8 cellular contexts compared by ENCODE assay signal in genomic region chr2:234544659-234545611, GRCh38. TPM values are rescaled to one million over a fixed set of nuclear protein-coding genes. Genes with fewer than 3 reads are reported as not detected.
DNase-seq lines count a peak whose midpoint lies in the region; ATAC-seq and TF ChIP-seq lines count a peak whose summit lies in the region.

No MANE protein-coding gene starts in this region.

- POLR2A ChIA-PET in activated CD4-positive, alpha-beta T cell treated with anti-CD3 and anti-CD28 coated beads, Interleukin-2, amount 10 ng/mL, durations not matched to agents 7 days and 5 days (lab: Charles Lee) = no interaction called here

- no peaks in the 10 kb centered on the region for H3K36me3 Mint-ChIP-seq in activated CD4-positive, alpha-beta T cell treated with anti-CD3 and anti-CD28 coated beads, Interleukin-2, amount 10 ng/mL, durations not matched to agents 7 days and 5 days (ENCODE audit: low read depth)
- no peaks in the 10 kb centered on the region for H3K36me3 Mint-ChIP-seq in memory B cell

- ATAC-seq in memory B cell (ENCODE audit: low read depth) = peak; percentile 85
- no peak for ATAC-seq in HG03139 (IDR thresholded peaks at IDR 0.05; ENCODE audit: unreplicated experiment)

- DNase-seq in DMS 273 (lab: John Stamatoyannopoulos, UW; ENCODE audit: unreplicated experiment) (peak; percentile 88), H4 (ENCODE audit: low spot score) (peak; percentile 47), NCI-H2171 treated with DMSO at 0.1 percent for 48 hours (lab: John Stamatoyannopoulos, UW) (peak; percentile 44), dorsolateral prefrontal cortex (peak; percentile 50 to 78 (median 64)), memory B cell (ENCODE audit: low spot score in 2 of 2) (peak; percentile 69 to 83)
- DNase-seq in activated CD4-positive, alpha-beta T cell treated with anti-CD3 and anti-CD28 coated beads, Interleukin-2, amount 10 ng/mL, durations not matched to agents 7 days and 5 days = peak; percentile 79
- peak; percentile 42 to 64 for DNase-seq in stimulated activated CD8-positive, alpha-beta memory T cell treated with anti-CD3 and anti-CD28 coated beads, Interleukin-4, amount 100 ng/mL, for 1 hour (ENCODE audit: low read depth in 2 of 2, low spot score in 1 of 2)

- CTCF ChIA-PET in activated CD4-positive, alpha-beta T cell treated with anti-CD3 and anti-CD28 coated beads, Interleukin-2, amount 10 ng/mL, durations not matched to agents 7 days and 5 days (lab: Charles Lee) = interaction anchor here (0.6 to 1.9 kb wide), 10 partner anchors 9 to 572 kb away, joined by 3 to 9 read pairs (median 4); no protein-coding TSS in a partner anchor

- H3K27me3 Mint-ChIP-seq in activated CD4-positive, alpha-beta T cell treated with anti-CD3 and anti-CD28 coated beads, Interleukin-2, amount 10 ng/mL, durations not matched to agents 7 days and 5 days = peaks cover 13% of the 10 kb centered on the region
- H3K27me3 Mint-ChIP-seq in memory B cell = peaks cover 30% of the 10 kb centered on the region

- no peak overlapping the region for H3K27ac Mint-ChIP-seq in activated CD4-positive, alpha-beta T cell treated with anti-CD3 and anti-CD28 coated beads, Interleukin-2, amount 10 ng/mL, durations not matched to agents 7 days and 5 days
- H3K27ac Mint-ChIP-seq in memory B cell = no peak overlapping the region

- H3K27ac ChIP-seq in dorsolateral prefrontal cortex = no peak overlapping the region

- H3K27me3 ChIP-seq in dorsolateral prefrontal cortex = peaks cover 0 to 12% (median 0%) of the 10 kb centered on the region in 45 donors

- peaks cover 8% of the 10 kb centered on the region for H3K4me1 Mint-ChIP-seq in activated CD4-positive, alpha-beta T cell treated with anti-CD3 and anti-CD28 coated beads, Interleukin-2, amount 10 ng/mL, durations not matched to agents 7 days and 5 days
- H3K4me1 Mint-ChIP-seq in memory B cell = peaks cover 2% of the 10 kb centered on the region

- peak overlapping the region in 4 of 59 donors; percentile 2 to 33 (median 12) for H3K4me3 ChIP-seq in dorsolateral prefrontal cortex

- intact Hi-C loops in dorsolateral prefrontal cortex (cut with DNase I) = loop anchor here (2.0 to 10.0 kb wide), 5 partner anchors 408 to 690 kb away; partner anchors contain the start of gene HJURP (in 1 of the 2)

- TF ChIP-seq CTCF in dorsolateral prefrontal cortex (IDR thresholded peaks at IDR 0.05 in 54 of 56, conservative IDR thresholded peaks at IDR 0.05 in 2 of 56; ENCODE audit: low read depth in 1 of 56, partially characterized antibody in 56 of 56) = peak; percentile 73 to 98 (median 94)

- no peak overlapping the region for H3K4me3 Mint-ChIP-seq in activated CD4-positive, alpha-beta T cell treated with anti-CD3 and anti-CD28 coated beads, Interleukin-2, amount 10 ng/mL, durations not matched to agents 7 days and 5 days
- no peak overlapping the region for H3K4me3 Mint-ChIP-seq in memory B cell

- H3K9me3 Mint-ChIP-seq in activated CD4-positive, alpha-beta T cell treated with anti-CD3 and anti-CD28 coated beads, Interleukin-2, amount 10 ng/mL, durations not matched to agents 7 days and 5 days = no peaks in the 10 kb centered on the region
- no peaks in the 10 kb centered on the region for H3K9me3 Mint-ChIP-seq in memory B cell

RNA-seq across cellular contexts. Expression of gene ARL4C, which starts 48.1 kb away (rescaled TPM):
- 6.7 and 7.0 TPM in 2 replicates for total RNA-seq in H4 (2014; rRNA removed; shearing (Covaris generic))
- 100 to 1,000 TPM; 292 to 300 TPM for total RNA-seq in activated CD4-positive, alpha-beta T cell treated with anti-CD3 and anti-CD28 coated beads, Interleukin-2, amount 10 ng/mL, durations not matched to agents 7 days and 5 days
- 10 to 100 TPM; 11.0 to 65.3 (median 37.1) TPM for total RNA-seq in dorsolateral prefrontal cortex

Comparison
In these comparisons a context has a peak if more than half of its experiments do, and no peak if none do; other contexts are left out.
1. RNA of gene ARL4C, which starts 48.1 kb away (total RNA-seq): 292 to 300 TPM in activated CD4-positive, alpha-beta T cell treated with anti-CD3 and anti-CD28 coated beads, Interleukin-2, amount 10 ng/mL, durations not matched to agents 7 days and 5 days; 11.0 to 65.3 TPM in dorsolateral prefrontal cortex and 6.7 to 7.0 TPM in H4; every median in the first group is over 4 times any median in the second.
2. Peak in every context shown above with its lines, with median percentiles within 50 percentile points of each other: DNase-seq.